In genomic region chr20:53972179-53972578, GRCh38 we compare ENCODE assay signal across 1 cellular context.
A peak's percentile ranks its signal among the peaks of the same experiment; 100 is the strongest.
TF ChIP-seq lines count a peak whose summit lies in the region.

No MANE protein-coding gene starts in this region.

TF ChIP-seq in K562, 482 proteins besides CTCF, POLR2A, EP300 and RAD21 (continued from another document):
- TF ChIP-seq ZBTB11 (CRISPR knock-in tag; IDR thresholded peaks at IDR 0.05): peak in 1 of 3 experiments; percentile 91; a peak in 2 of 6 replicates
- no peak for TF ChIP-seq ETS2 (tag; IDR thresholded peaks at IDR 0.05; ENCODE audit: borderline replicate concordance, poor library complexity, severe bottlenecking)
- peak; percentile 78 for TF ChIP-seq RFX1 (IDR thresholded peaks at IDR 0.05)
- TF ChIP-seq RBM14 (IDR thresholded peaks at IDR 0.05; ENCODE audit: borderline replicate concordance, insufficient read depth, low read depth, low read length): no peak
- TF ChIP-seq SLC30A9 (CRISPR knock-in tag; IDR thresholded peaks at IDR 0.05): no peak
- no peak for TF ChIP-seq POLR2G (IDR thresholded peaks at IDR 0.05; ENCODE audit: low read depth, low read length)
- TF ChIP-seq MYBL2 (IDR thresholded peaks at IDR 0.05; ENCODE audit: low read depth): no peak
- TF ChIP-seq MYBL2 (CRISPR knock-in tag; IDR thresholded peaks at IDR 0.05; ENCODE audit: borderline replicate concordance): no peak
- no peak for TF ChIP-seq ZNF212 (CRISPR knock-in tag; IDR thresholded peaks at IDR 0.05)
